ENCODE assay signal across 8 cellular contexts in genomic region chr10:129888784-129889616, GRCh38.
DNase-seq lines count a peak whose midpoint lies in the region; ATAC-seq, FAIRE-seq and TF ChIP-seq lines count a peak whose summit lies in the region.

No MANE protein-coding gene starts in this region.

- TF ChIP-seq CTCF in GM12878 (IDR thresholded peaks at IDR 0.05 in 2 of 3, conservative IDR thresholded peaks at IDR 0.05 in 1 of 3; ENCODE audit: control insufficient read depth in 2 of 3, extremely low read depth in 1 of 3, insufficient read depth in 1 of 3, low read depth in 3 of 3, low read length in 3 of 3) (peak; percentile 46 to 72 (median 58)), right lobe of liver (IDR thresholded peaks at IDR 0.05) (peak; percentile 35 to 58 (median 50)), breast epithelium (IDR thresholded peaks at IDR 0.05) (peak in 1 of 3 donors; percentile 38)

- no peak overlapping the region for H3K4me2 ChIP-seq in GM12878 (ENCODE audit: control insufficient read depth, insufficient read depth)

- no peaks in the 10 kb centered on the region for H3K79me2 ChIP-seq in GM12878 (ENCODE audit: control insufficient read depth, insufficient read depth, low read length)

- no peak for TF ChIP-seq POLR2A in GM12878 (IDR thresholded peaks at IDR 0.05; ENCODE audit: low read depth, low read length)
- TF ChIP-seq POLR2A in right lobe of liver (IDR thresholded peaks at IDR 0.05), result no peak
- no peak for TF ChIP-seq POLR2A in breast epithelium (IDR thresholded peaks at IDR 0.05)

- 37% methylated on average over 20 of the region's 22 CpGs for WGBS in GM12878 (ENCODE audit: insufficient coverage, insufficient replicate concordance, low lambda C conversion rate, missing lambda C conversion rate)
- 91% methylated on average over 6 of the region's 22 CpGs for WGBS in right lobe of liver (ENCODE audit: insufficient coverage, low coverage, low lambda C conversion rate, missing lambda C conversion rate)

- CTCF ChIA-PET in GM12878 (lab: Yijun Ruan, JAX), result interaction anchor here (1.0 to 1.3 kb wide), 5 partner anchors 12 to 239 kb away, joined by 3 to 10 read pairs (median 6); no protein-coding TSS in a partner anchor

- DNase-seq in D341Med (ENCODE audit: low spot score) (peak; percentile 74), HAP-1 (ENCODE audit: low spot score in 2 of 2) (peak; percentile 48 to 87), RPMI7951 (ENCODE audit: low read depth) (peak; percentile 18), GM12878 (ENCODE audit: low read depth, low spot score) (no peak), right lobe of liver (peak in 1 of 3 donors; percentile 55), breast epithelium (ENCODE audit: low spot score in 2 of 2) (no peak)
- DNase-seq in stimulated activated naive CD4-positive, alpha-beta T cell (lab: John Stamatoyannopoulos, UW), result peak in 4 of 6 experiments; percentile 3 to 16 (median 10)

- TF ChIP-seq EP300 in GM12878 (IDR thresholded peaks at IDR 0.05; ENCODE audit: borderline replicate concordance in 1 of 2, control insufficient read depth in 1 of 2, low read depth in 2 of 2, low read length in 2 of 2), result no peak

- SMC1A ChIA-PET in GM12878 (lab: Charles Lee; ENCODE audit: uncharacterized antibody, unreplicated experiment), result no interaction called here

- no peaks in the 10 kb centered on the region for H3K36me3 ChIP-seq in HAP-1 (replicated peaks)
- no peaks in the 10 kb centered on the region for H3K36me3 ChIP-seq in GM12878 (ENCODE audit: control insufficient read depth in 2 of 2, insufficient read depth in 2 of 2, low read length in 1 of 2)
- no peaks in the 10 kb centered on the region for H3K36me3 ChIP-seq in right lobe of liver
- no peaks in the 10 kb centered on the region for H3K36me3 ChIP-seq in breast epithelium

- no peaks in the 10 kb centered on the region for H4K20me1 ChIP-seq in GM12878 (ENCODE audit: control insufficient read depth, insufficient read depth)

- no peak overlapping the region for H3K4me3 ChIP-seq in HAP-1
- no peak overlapping the region for H3K4me3 ChIP-seq in GM12878
- H3K4me3 ChIP-seq in right lobe of liver, result no peak overlapping the region
- H3K4me3 ChIP-seq in breast epithelium, result no peak overlapping the region

- H3K27ac ChIP-seq in GM12878 (ENCODE audit: control insufficient read depth, insufficient read depth) (no peak overlapping the region), right lobe of liver (no peak overlapping the region), breast epithelium (no peak overlapping the region)

- no peaks in the 10 kb centered on the region for H3K27me3 ChIP-seq in HAP-1 (ENCODE audit: low read depth)
- no peaks in the 10 kb centered on the region for H3K27me3 ChIP-seq in GM12878 (replicated peaks in 1 of 2; ENCODE audit: control insufficient read depth in 2 of 2, insufficient read depth in 2 of 2, low read length in 1 of 2)
- H3K27me3 ChIP-seq in right lobe of liver, result no peaks in the 10 kb centered on the region
- H3K27me3 ChIP-seq in breast epithelium, result no peaks in the 10 kb centered on the region

- intact Hi-C loops in GM12878 (cut with micrococcal nuclease; ENCODE audit: unreplicated experiment) (loop anchor here (5.0 kb wide), 2 partner anchors 218 to 238 kb away; no protein-coding TSS in a partner anchor), right lobe of liver (cut with DNase I) (no loop called here), breast epithelium (cut with DNase I; ENCODE audit: low total_unique reads) (no loop called here)

- no TSS peak for BruUV-seq in GM12878 (replicated peaks; lab: Mats Ljungman, UMichigan)

- POLR2A ChIA-PET in GM12878 (lab: Charles Lee), result no interaction called here

- FAIRE-seq in GM12878 (lab: Jason Lieb, UNC), result no peak

- H3K9me3 ChIP-seq in HAP-1, result no peaks in the 10 kb centered on the region
- no peaks in the 10 kb centered on the region for H3K9me3 ChIP-seq in GM12878 (replicated peaks; ENCODE audit: control insufficient read depth, insufficient read depth, low read length)
- no peaks in the 10 kb centered on the region for H3K9me3 ChIP-seq in right lobe of liver
- no peaks in the 10 kb centered on the region for H3K9me3 ChIP-seq in breast epithelium

- peak; percentile 80 for ATAC-seq in GM12878
- peak; percentile 66 to 79 (median 76) for ATAC-seq in right lobe of liver
- ATAC-seq in HG03469 (IDR thresholded peaks at IDR 0.05; ENCODE audit: unreplicated experiment), result no peak

- TF ChIP-seq RAD21 in GM12878 (IDR thresholded peaks at IDR 0.05; ENCODE audit: insufficient read depth, low read depth, low read length), result peak; percentile 38

- H2AFZ ChIP-seq in GM12878 (ENCODE audit: control insufficient read depth, low read depth, low read length), result no peak overlapping the region

- no peak overlapping the region for H3K9ac ChIP-seq in GM12878 (ENCODE audit: control insufficient read depth, insufficient read depth, low read length)

- H3K4me1 ChIP-seq in HAP-1, result peaks cover 9% of the 10 kb centered on the region
- no peaks in the 10 kb centered on the region for H3K4me1 ChIP-seq in GM12878 (ENCODE audit: control insufficient read depth, insufficient read depth, low read length)
- H3K4me1 ChIP-seq in right lobe of liver, result no peaks in the 10 kb centered on the region
- no peaks in the 10 kb centered on the region for H3K4me1 ChIP-seq in breast epithelium

- RAD21 ChIA-PET in GM12878 (lab: Charles Lee; ENCODE audit: unreplicated experiment), result interaction anchor here (0.8 to 1.1 kb wide), 3 partner anchors 221 to 239 kb away, joined by 3 to 4 read pairs (median 4); partner anchors contain the start of gene C10orf143

- in situ Hi-C loops in HAP-1 (cut with MboI; ENCODE audit: low sequenced_read_pairs) (no loop called here), GM12878 (cut with MboI) (no loop called here)

TF ChIP-seq in GM12878, 131 proteins besides CTCF, POLR2A, EP300 and RAD21:
- TF ChIP-seq SMC3 (IDR thresholded peaks at IDR 0.05; ENCODE audit: borderline replicate concordance, low read length) (peak; percentile 46; the same call in 1 of the 2 replicates), ZBED1 (IDR thresholded peaks at IDR 0.05; ENCODE audit: borderline replicate concordance) (no peak)

Comparison
In these comparisons a context has a peak if more than half of its experiments do, and no peak if none do; other contexts are left out.
1. DNase-seq: peak in D341Med (single experiment), HAP-1 (2 of 2), RPMI7951 (single experiment) and stimulated activated naive CD4-positive, alpha-beta T cell (4 of 6); none in GM12878 (single experiment) and breast epithelium (0 of 2).